ENCODE assay signal across 12 cellular contexts in the genomic region with DNA sequence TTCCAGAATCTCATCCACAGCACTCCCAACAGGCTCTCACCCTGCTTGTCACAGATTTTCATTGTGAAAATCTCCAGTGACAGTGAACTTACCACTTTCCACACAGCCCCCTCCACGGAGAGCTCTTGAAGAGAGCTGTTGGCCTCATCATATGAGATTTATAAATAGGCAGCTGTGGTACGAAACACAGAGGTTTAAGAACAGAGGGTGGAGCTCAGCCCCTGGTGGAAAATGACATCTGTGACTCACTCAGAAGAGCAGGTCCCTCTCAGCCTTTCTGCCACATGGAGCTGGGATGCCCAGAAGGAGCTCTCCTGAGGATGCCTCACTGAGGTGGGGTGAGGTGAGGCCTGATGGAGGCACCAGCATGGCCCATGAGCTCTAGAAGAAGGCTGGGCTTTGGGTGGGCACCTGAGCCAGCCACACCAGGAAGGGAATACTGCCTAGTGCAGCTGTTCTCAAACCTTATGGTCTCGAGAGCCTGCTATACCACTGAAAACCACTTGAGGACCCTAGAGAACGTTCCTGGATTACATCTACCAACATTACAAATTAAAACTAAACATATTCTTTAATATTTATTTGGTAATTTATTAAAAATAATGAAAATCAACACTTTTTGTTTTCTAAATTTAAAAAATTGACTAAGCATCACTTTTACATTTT. TPM values are rescaled to one million over a fixed set of nuclear protein-coding genes. Genes with fewer than 3 reads are reported as not detected.
DNase-seq lines count a peak whose midpoint lies in the region; ATAC-seq, FAIRE-seq and TF ChIP-seq lines count a peak whose summit lies in the region.
"Had no signal": no experiment of that assay in that cellular context is flagged by ENCODE, and none has a peak within 500 bp of the region (broad histone marks: within the 10 kb centered on the region; RNA-seq: fewer than 3 reads in every experiment).

No MANE protein-coding gene starts in this region.

- no peak overlapping the region for H3K27ac Mint-ChIP-seq in CD4-positive, alpha-beta T cell
- H3K27ac Mint-ChIP-seq: activated naive CD4-positive, alpha-beta T cell treated with anti-CD3 and anti-CD28 coated beads, Interleukin-2, amount 50 U/mL, for 24 hours; IgD-negative memory B cell had no signal

- no peaks in the 10 kb centered on the region for H3K36me3 Mint-ChIP-seq in CD4-positive, alpha-beta T cell (ENCODE audit: low read depth)

- no peaks in the 10 kb centered on the region for H3K27me3 ChIP-seq in CD4-positive, alpha-beta T cell (ENCODE audit: control insufficient read depth, insufficient read depth, low read length)
- H3K27me3 ChIP-seq: right lobe of liver had no signal

- POLR2A ChIA-PET in CD4-positive, alpha-beta T cell (lab: Charles Lee) = no interaction called here
- POLR2A ChIA-PET in HEK293 (lab: Yijun Ruan, JAX) = no interaction called here

- TF ChIP-seq CTCF in CD4-positive, alpha-beta T cell (IDR thresholded peaks at IDR 0.05) = no peak
- no peak for TF ChIP-seq CTCF in HEK293 (tag by site-specific recombination; IDR thresholded peaks at IDR 0.05)
- TF ChIP-seq CTCF in kidney (IDR thresholded peaks at IDR 0.05; ENCODE audit: borderline replicate concordance, extremely low read depth, insufficient read depth) = no peak

- H3K9me3 ChIP-seq in CD4-positive, alpha-beta T cell (ENCODE audit: control insufficient read depth, low read length) = no peaks in the 10 kb centered on the region
- no peaks in the 10 kb centered on the region for H3K9me3 ChIP-seq in HEK293 (ENCODE audit: control insufficient read depth, insufficient read depth, low read depth, low read length)
- H3K9me3 ChIP-seq in kidney (ENCODE audit: control insufficient read depth in 1 of 2, low read length in 2 of 2) = no peaks in the 10 kb centered on the region
- H3K9me3 ChIP-seq: right lobe of liver had no signal

- peak; percentile 29 for ATAC-seq in CD4-positive, alpha-beta T cell (ENCODE audit: poor library complexity)
- ATAC-seq in GM18907 (IDR thresholded peaks at IDR 0.05; ENCODE audit: unreplicated experiment) = no peak

- H3K4me3 ChIP-seq in HEK293 (ENCODE audit: low read depth, low read length) (no peak overlapping the region), kidney (ENCODE audit: low read length in 2 of 2) (no peak overlapping the region)
- H3K4me3 ChIP-seq: right lobe of liver had no signal

- peak; percentile 44 for FAIRE-seq in kidney (lab: Jason Lieb, UNC)

- H3K36me3 ChIP-seq in HEK293 (ENCODE audit: control insufficient read depth in 2 of 2, insufficient read depth in 1 of 2, low read length in 2 of 2) (no peaks in the 10 kb centered on the region), kidney (ENCODE audit: control insufficient read depth in 1 of 2, insufficient read depth in 2 of 2, low read length in 2 of 2) (no peaks in the 10 kb centered on the region)
- H3K36me3 ChIP-seq: right lobe of liver, WERI-Rb-1 had no signal

- intact Hi-C loops in CD4-positive, alpha-beta T cell (cut with DNase I, micrococcal nuclease) = loop anchor here (2.0 to 5.0 kb wide), 2 partner anchors 154 to 165 kb away; no protein-coding TSS in a partner anchor
- intact Hi-C loops in kidney (cut with DNase I) = no loop called here

- H3K4me3 Mint-ChIP-seq in CD4-positive, alpha-beta T cell = no peak overlapping the region
- H3K4me3 Mint-ChIP-seq: activated naive CD4-positive, alpha-beta T cell treated with anti-CD3 and anti-CD28 coated beads, Interleukin-2, amount 50 U/mL, for 24 hours; IgD-negative memory B cell had no signal

- H3K4me1 Mint-ChIP-seq in CD4-positive, alpha-beta T cell (ENCODE audit: low read depth) = peaks cover 6% of the 10 kb centered on the region
- H3K4me1 Mint-ChIP-seq: IgD-negative memory B cell had no signal

- no peaks in the 10 kb centered on the region; the same call in 1 of the 2 replicates for H3K4me1 ChIP-seq in HEK293 (ENCODE audit: control insufficient read depth, insufficient read depth, low read length)
- H3K4me1 ChIP-seq in kidney (ENCODE audit: control insufficient read depth in 1 of 2, insufficient read depth in 1 of 2, low read depth in 1 of 2, low read length in 2 of 2) = peaks cover 0 to 4% of the 10 kb centered on the region in 2 donors

- H3K27ac ChIP-seq in CD4-positive, alpha-beta T cell (ENCODE audit: low read depth, low read length) = no peak overlapping the region
- H3K27ac ChIP-seq in HEK293 (ENCODE audit: extremely low read depth, low read depth, low read length) = no peak overlapping the region
- no peak overlapping the region for H3K27ac ChIP-seq in kidney (ENCODE audit: low read depth in 2 of 2, low read length in 2 of 2)
- H3K27ac ChIP-seq: WERI-Rb-1 had no signal

- H3K27me3 Mint-ChIP-seq in CD4-positive, alpha-beta T cell = no peaks in the 10 kb centered on the region
- H3K27me3 Mint-ChIP-seq: activated naive CD4-positive, alpha-beta T cell treated with anti-CD3 and anti-CD28 coated beads, Interleukin-2, amount 50 U/mL, for 24 hours had no signal

- peaks cover 10% of the 10 kb centered on the region for H3K9me3 Mint-ChIP-seq in CD4-positive, alpha-beta T cell

- no peak for DNase-seq in CD4-positive, alpha-beta T cell
- peak; percentile 23 for DNase-seq in RKO (ENCODE audit: low spot score)
- no peak for DNase-seq in kidney
- no peak for DNase-seq in ecto neural progenitor cell (ENCODE audit: low spot score)
- DNase-seq in NCI-H774 (lab: John Stamatoyannopoulos, UW) = no peak
- DNase-seq in Ammon's horn (ENCODE audit: low spot score) = no peak
- DNase-seq: right lobe of liver, WERI-Rb-1 had no signal

- CTCF ChIA-PET in CD4-positive, alpha-beta T cell (lab: Charles Lee) = no interaction called here
- CTCF ChIA-PET in HEK293 (lab: Yijun Ruan, JAX) = interaction anchor here (0.5 to 1.3 kb wide), 12 partner anchors 9 to 192 kb away, joined by 3 to 7 read pairs (median 4); no protein-coding TSS in a partner anchor

- no peak overlapping the region for H3K9ac ChIP-seq in kidney (ENCODE audit: low read length in 2 of 2)

TF ChIP-seq in HEK293, 187 proteins besides CTCF, POLR2A, EP300 and RAD21:
- TF ChIP-seq ZSCAN16 (tag by site-specific recombination; IDR thresholded peaks at IDR 0.05) (no peak), SALL2 (tag by site-specific recombination; IDR thresholded peaks at IDR 0.05; ENCODE audit: borderline replicate concordance) (no peak), ZNF280C (tag by site-specific recombination; IDR thresholded peaks at IDR 0.05) (no peak), ZNF654 (tag by site-specific recombination; IDR thresholded peaks at IDR 0.05; ENCODE audit: low read depth) (peak; percentile 24)

RNA-seq across cellular contexts. Expression of gene EEPD1, which starts 25.8 kb away (rescaled TPM):
- 1 to 10 TPM; 4.4 to 4.6 TPM for total RNA-seq in CD4-positive, alpha-beta T cell
- total RNA-seq in kidney = 6.3 TPM
- 6.4 TPM for polyA plus RNA-seq in kidney (ENCODE audit: insufficient read depth, low read depth, low replicate concordance)
